ENCODE assay signal across 27 cellular contexts in genomic region chr15:45476395-45476794, GRCh38.
"Had no signal": no experiment of that assay in that cellular context is flagged by ENCODE, and none has a peak within 500 bp of the region (broad histone marks: within the 10 kb centered on the region; RNA-seq: fewer than 3 reads in every experiment).

No MANE protein-coding gene starts in this region.

- H3K4me3 ChIP-seq: heart right ventricle, lung, pancreas, prostate gland, skin epidermis, spleen, suprapubic skin, thoracic aorta, tibial artery, upper lobe of right lung had no signal

- FAIRE-seq: kidney, pancreas, urothelium cell line had no signal

- H3K9me3 ChIP-seq: heart right ventricle, pancreas, prostate gland, spleen, suprapubic skin, thoracic aorta, tibial artery, upper lobe of right lung had no signal

- DNase-seq: heart right ventricle; hippocampal formation; kidney; left ventricle myocardium superior; mesendoderm; naive thymus-derived CD4-positive, alpha-beta T cell; pancreas; posterior cingulate gyrus; retina; right cardiac atrium; spleen; stimulated activated CD4-positive, alpha-beta T cell treated with anti-CD3 and anti-CD28 coated beads, Interleukin-4, amount 100 ng/mL, for 24 hours; stimulated activated naive CD4-positive, alpha-beta T cell; tibial artery; trophoblast cell; upper lobe of right lung had no signal

- H3K9me3 Mint-ChIP-seq: mesothelial cell of epicardium; naive thymus-derived CD4-positive, alpha-beta T cell; natural killer cell treated with Interleukin-12 subunit alpha and Interleukin-12 subunit beta and Interleukin-15 and Interleukin-18, amount 100 ng/mL, for 72 hours; stimulated activated effector memory CD8-positive, alpha-beta T cell treated with anti-CD3 and anti-CD28 coated beads, Interleukin-12 subunit alpha, Interleukin-12 subunit beta, amount 100 ng/mL, for 72 hours; stimulated activated naive CD8-positive, alpha-beta T cell treated with anti-CD3 and anti-CD28 coated beads, Interleukin-15, Interleukin-2, amounts not matched to agents 100 ng/mL and 50 ng/mL, for 24 hours had no signal

- H3K27ac ChIP-seq: heart right ventricle, pancreas, prostate gland, skin epidermis, spleen, suprapubic skin, thoracic aorta, tibial artery, upper lobe of right lung had no signal

- H3K4me1 ChIP-seq: heart right ventricle, pancreas, prostate gland, spleen, suprapubic skin, tibial artery, upper lobe of right lung had no signal

- H3K27ac Mint-ChIP-seq: mesothelial cell of epicardium; naive thymus-derived CD4-positive, alpha-beta T cell; natural killer cell treated with Interleukin-12 subunit alpha and Interleukin-12 subunit beta and Interleukin-15 and Interleukin-18, amount 100 ng/mL, for 72 hours; stimulated activated effector memory CD8-positive, alpha-beta T cell treated with anti-CD3 and anti-CD28 coated beads, Interleukin-12 subunit alpha, Interleukin-12 subunit beta, amount 100 ng/mL, for 72 hours; stimulated activated naive CD8-positive, alpha-beta T cell treated with anti-CD3 and anti-CD28 coated beads, Interleukin-15, Interleukin-2, amounts not matched to agents 100 ng/mL and 50 ng/mL, for 24 hours had no signal

- H3K4me3 Mint-ChIP-seq: mesothelial cell of epicardium; naive thymus-derived CD4-positive, alpha-beta T cell; natural killer cell treated with Interleukin-12 subunit alpha and Interleukin-12 subunit beta and Interleukin-15 and Interleukin-18, amount 100 ng/mL, for 72 hours; stimulated activated effector memory CD8-positive, alpha-beta T cell treated with anti-CD3 and anti-CD28 coated beads, Interleukin-12 subunit alpha, Interleukin-12 subunit beta, amount 100 ng/mL, for 72 hours; stimulated activated naive CD8-positive, alpha-beta T cell treated with anti-CD3 and anti-CD28 coated beads, Interleukin-15, Interleukin-2, amounts not matched to agents 100 ng/mL and 50 ng/mL, for 24 hours had no signal

- ATAC-seq: heart right ventricle; left ventricle myocardium superior; naive thymus-derived CD4-positive, alpha-beta T cell; natural killer cell treated with Interleukin-12 subunit alpha and Interleukin-12 subunit beta and Interleukin-15 and Interleukin-18, amount 100 ng/mL, for 72 hours; pancreas; right cardiac atrium; sciatic nerve; stimulated activated effector memory CD8-positive, alpha-beta T cell treated with anti-CD3 and anti-CD28 coated beads, Interleukin-12 subunit alpha, Interleukin-12 subunit beta, amount 100 ng/mL, for 72 hours; upper lobe of right lung had no signal

- H3K4me1 Mint-ChIP-seq: naive thymus-derived CD4-positive, alpha-beta T cell; stimulated activated effector memory CD8-positive, alpha-beta T cell treated with anti-CD3 and anti-CD28 coated beads, Interleukin-12 subunit alpha, Interleukin-12 subunit beta, amount 100 ng/mL, for 72 hours had no signal

- H3K36me3 Mint-ChIP-seq: naive thymus-derived CD4-positive, alpha-beta T cell; natural killer cell treated with Interleukin-12 subunit alpha and Interleukin-12 subunit beta and Interleukin-15 and Interleukin-18, amount 100 ng/mL, for 72 hours; stimulated activated effector memory CD8-positive, alpha-beta T cell treated with anti-CD3 and anti-CD28 coated beads, Interleukin-12 subunit alpha, Interleukin-12 subunit beta, amount 100 ng/mL, for 72 hours had no signal

- H3K36me3 ChIP-seq: pancreas, prostate gland, suprapubic skin, thoracic aorta, tibial artery had no signal

- H3K27me3 ChIP-seq: pancreas, upper lobe of right lung had no signal
